In genomic region chr15:22494466-22495113, GRCh38 we compare ENCODE assay signal across 8 cellular contexts.
DNase-seq lines count a peak whose midpoint lies in the region; TF ChIP-seq lines count a peak whose summit lies in the region.
"Not testable (repeated sequence)": the region's sequence is repeated elsewhere in the genome, so short reads cannot be mapped to it uniquely, and the experiment has no call there.

No MANE protein-coding gene starts in this region.

- not testable (repeated sequence) for H3K9me2 ChIP-seq in SU-DHL-6 (replicated peaks; ENCODE audit: insufficient read depth, low read length)

- not testable (repeated sequence) for H2AFZ ChIP-seq in SU-DHL-6 (ENCODE audit: low read depth, low read length, severe bottlenecking)

- not testable (repeated sequence) for TF ChIP-seq CTCF in AG09309 (IDR thresholded peaks at IDR 0.05; ENCODE audit: control insufficient read depth, insufficient read depth, low read depth, low read length, missing control alignments); HFF-Myc (IDR thresholded peaks at IDR 0.05; ENCODE audit: low read depth, low read length, missing control alignments); SU-DHL-6 (IDR thresholded peaks at IDR 0.05; ENCODE audit: insufficient read depth, low read length, poor library complexity, severe bottlenecking); neutrophil (IDR thresholded peaks at IDR 0.05)

- not testable (repeated sequence) for H3K9me3 ChIP-seq in SU-DHL-6 (ENCODE audit: insufficient read depth, low read length); neutrophil

- peak overlapping the region; percentile 37 for H3K9ac ChIP-seq in SU-DHL-6 (ENCODE audit: low read length)

- H3K27ac ChIP-seq in SU-DHL-6 (ENCODE audit: low read depth, low read length); neutrophil: not testable (repeated sequence)

- H3K79me2 ChIP-seq in SU-DHL-6 (ENCODE audit: insufficient read depth, low read length), result not testable (repeated sequence)

- H3K4me1 ChIP-seq in neutrophil (ENCODE audit: control insufficient read depth in 1 of 2, insufficient read depth in 1 of 2, low read depth in 1 of 2, low read length in 1 of 2), result not testable (repeated sequence)

- H4K20me1 ChIP-seq in SU-DHL-6 (ENCODE audit: low read depth, low read length), result not testable (repeated sequence)

- not testable (repeated sequence) for H3K9me3 Mint-ChIP-seq in dendritic cell treated with granulocyte-macrophage colony-stimulating factor and Interleukin-4, amounts not matched to agents 40 ng/mL and 50 ng/mL, for 4 days

- H3K4me2 ChIP-seq in SU-DHL-6 (ENCODE audit: low read depth, low read length, poor library complexity, severe bottlenecking), result peak overlapping the region; percentile 30

- not testable (repeated sequence) for H3K36me3 Mint-ChIP-seq in dendritic cell treated with granulocyte-macrophage colony-stimulating factor and Interleukin-4, amounts not matched to agents 40 ng/mL and 50 ng/mL, for 4 days (ENCODE audit: low read depth)

- H3K4me3 ChIP-seq in AG09309 (ENCODE audit: control insufficient read depth, low read depth, low read length) (peak overlapping the region; percentile 45), HFF-Myc (replicated peaks; ENCODE audit: low read depth, low read length) (peak overlapping the region; percentile 27; the same call in 1 of the 2 replicates), SU-DHL-6 (ENCODE audit: insufficient read depth, low read length, poor library complexity, severe bottlenecking) (peak overlapping the region; percentile 45), neutrophil (ENCODE audit: low read depth in 1 of 2, low read length in 1 of 2) (peak overlapping the region; percentile 35 to 52)

- H3K4me3 Mint-ChIP-seq in dendritic cell treated with granulocyte-macrophage colony-stimulating factor and Interleukin-4, amounts not matched to agents 40 ng/mL and 50 ng/mL, for 4 days, result peak overlapping the region; percentile 71

- not testable (repeated sequence) for H3K27me3 ChIP-seq in SU-DHL-6 (ENCODE audit: low read length); neutrophil

- not testable (repeated sequence) for H3K27me3 Mint-ChIP-seq in dendritic cell treated with granulocyte-macrophage colony-stimulating factor and Interleukin-4, amounts not matched to agents 40 ng/mL and 50 ng/mL, for 4 days

- H3K4me1 Mint-ChIP-seq in dendritic cell treated with granulocyte-macrophage colony-stimulating factor and Interleukin-4, amounts not matched to agents 40 ng/mL and 50 ng/mL, for 4 days (ENCODE audit: low read depth), result not testable (repeated sequence)

- intact Hi-C loops in dendritic cell treated with granulocyte-macrophage colony-stimulating factor and Interleukin-4, amounts not matched to agents 40 ng/mL and 50 ng/mL, for 4 days (cut with micrococcal nuclease), result not testable (repeated sequence)

- not testable (repeated sequence) for H3K27ac Mint-ChIP-seq in dendritic cell treated with granulocyte-macrophage colony-stimulating factor and Interleukin-4, amounts not matched to agents 40 ng/mL and 50 ng/mL, for 4 days

- DNase-seq in AG09309 (ENCODE audit: low read depth); HFF-Myc (ENCODE audit: extremely low read depth, low read depth): not testable (repeated sequence)
- DNase-seq in activated T-helper 1 cell treated with Interleukin-2 at 50 U/mL for 16 hours (ENCODE audit: low read depth) (peak; percentile 12), iPS DF 19.7 (ENCODE audit: low read depth, low spot score) (peak; percentile 1)
- DNase-seq in stimulated activated CD4-positive, alpha-beta T cell treated with anti-CD3 and anti-CD28 coated beads, TNF-alpha, amount 100 ng/mL, for 4 hours (ENCODE audit: low read depth in 3 of 3), result peak in 2 of 3 experiments; percentile 4 to 8

- H3K36me3 ChIP-seq in SU-DHL-6 (ENCODE audit: low read length); neutrophil: not testable (repeated sequence)

- not testable (repeated sequence) for H3F3A ChIP-seq in SU-DHL-6 (ENCODE audit: insufficient read depth)
